Comparison of ENCODE assay signal across 8 cellular contexts in genomic region chr12:100138048-100138907, GRCh38. TPM values are rescaled to one million over a fixed set of nuclear protein-coding genes. Genes with fewer than 3 reads are reported as not detected.
A peak's percentile ranks its signal among the peaks of the same experiment; 100 is the strongest.
DNase-seq lines count a peak whose midpoint lies in the region; ATAC-seq, FAIRE-seq and TF ChIP-seq lines count a peak whose summit lies in the region.

No MANE protein-coding gene starts in this region.

- peaks cover 32% of the 10 kb centered on the region for H3K4me1 ChIP-seq in Karpas-422 (ENCODE audit: low read length)
- peaks cover 14% of the 10 kb centered on the region for H3K4me1 ChIP-seq in GM12878 (ENCODE audit: control insufficient read depth, insufficient read depth, low read length)

- no peaks in the 10 kb centered on the region for H3K9me2 ChIP-seq in Karpas-422 (replicated peaks; ENCODE audit: insufficient read depth, low read length)

- SMC1A ChIA-PET in GM12878 (lab: Charles Lee; ENCODE audit: uncharacterized antibody, unreplicated experiment), result interaction anchor here (0.5 to 2.1 kb wide), 12 partner anchors 9 to 150 kb away, joined by 3 to 6 read pairs (median 3); partner anchors contain the start of gene ACTR6

- no peaks in the 10 kb centered on the region for H3K27me3 Mint-ChIP-seq in activated T-cell treated with anti-CD3 and anti-CD28 coated beads, Interleukin-2, amount 50 U/mL, for 72 hours (ENCODE audit: low read depth)
- H3K27me3 Mint-ChIP-seq in neural crest cell (ENCODE audit: low read depth), result no peaks in the 10 kb centered on the region

- H4K20me1 ChIP-seq in Karpas-422 (ENCODE audit: insufficient read depth, low read depth, low read length) (peaks cover 24% of the 10 kb centered on the region), GM12878 (ENCODE audit: control insufficient read depth, insufficient read depth) (no peaks in the 10 kb centered on the region)

- H3K36me3 Mint-ChIP-seq in activated T-cell treated with anti-CD3 and anti-CD28 coated beads, Interleukin-2, amount 50 U/mL, for 72 hours (ENCODE audit: insufficient read depth in 2 of 2), result peaks cover 8 to 14% of the 10 kb centered on the region in 2 donors
- no peaks in the 10 kb centered on the region for H3K36me3 Mint-ChIP-seq in neural crest cell (ENCODE audit: low read depth)

- no peak overlapping the region for H2AFZ ChIP-seq in Karpas-422 (ENCODE audit: low read length)
- peak overlapping the region; percentile 5; the same call in 1 of the 2 replicates for H2AFZ ChIP-seq in GM12878 (ENCODE audit: control insufficient read depth, low read depth, low read length)

- TF ChIP-seq CTCF in GM12878 (IDR thresholded peaks at IDR 0.05 in 2 of 3, conservative IDR thresholded peaks at IDR 0.05 in 1 of 3; ENCODE audit: control insufficient read depth in 2 of 3, extremely low read depth in 1 of 3, insufficient read depth in 1 of 3, low read depth in 3 of 3, low read length in 3 of 3) (peak; percentile 52 to 57 (median 52)), neural crest cell (conservative IDR thresholded peaks at IDR 0.05) (no peak)

- peak in 1 of 2 donors; percentile 7 for DNase-seq in activated T-cell treated with anti-CD3 and anti-CD28 coated beads, Interleukin-2, amount 50 U/mL, for 72 hours
- no peak for DNase-seq in activated T-cell treated with anti-CD3 and anti-CD28 coated beads, Interleukin-2, amount 50 U/mL, for 1 hour
- peak; percentile 66 for DNase-seq in Karpas-422
- no peak for DNase-seq in GM12878 (ENCODE audit: low read depth, low spot score)
- no peak for DNase-seq in neural crest cell (ENCODE audit: low read depth, low spot score)
- no peak for DNase-seq in activated effector memory CD4-positive, alpha-beta T cell treated with anti-CD3 and anti-CD28 coated beads, Interleukin-2, amount 50 U/mL, for 16 hours
- DNase-seq in DMS79 (lab: John Stamatoyannopoulos, UW), result no peak
- DNase-seq in activated CD8-positive, alpha-beta memory T cell treated with anti-CD3 and anti-CD28 coated beads for 24 hours, result no peak

- CTCF ChIA-PET in GM12878 (lab: Yijun Ruan, JAX), result interaction anchor here (0.6 to 6.3 kb wide), 20 partner anchors 10 to 1245 kb away, joined by 3 to 45 read pairs (median 4); partner anchors contain the start of gene ACTR6

- in situ Hi-C loops in GM12878 (cut with MboI), result no loop called here

- no peak for TF ChIP-seq EP300 in GM12878 (IDR thresholded peaks at IDR 0.05; ENCODE audit: borderline replicate concordance in 1 of 2, control insufficient read depth in 1 of 2, low read depth in 2 of 2, low read length in 2 of 2)

- peak overlapping the region; percentile 64 to 86 for H3K4me3 Mint-ChIP-seq in activated T-cell treated with anti-CD3 and anti-CD28 coated beads, Interleukin-2, amount 50 U/mL, for 72 hours
- peak overlapping the region; percentile 20 for H3K4me3 Mint-ChIP-seq in neural crest cell

- peak overlapping the region; percentile 11; the same call in 1 of the 2 replicates for H3K9ac ChIP-seq in Karpas-422 (ENCODE audit: low read length)
- peak overlapping the region; percentile 22; the same call in 1 of the 2 replicates for H3K9ac ChIP-seq in GM12878 (ENCODE audit: control insufficient read depth, insufficient read depth, low read length)

- H3K4me3 ChIP-seq in Karpas-422 (ENCODE audit: low read length), result peak overlapping the region; percentile 40; the same call in 1 of the 2 replicates
- H3K4me3 ChIP-seq in GM12878, result peak overlapping the region; percentile 48

- H3K27me3 ChIP-seq in Karpas-422 (ENCODE audit: low read length) (no peaks in the 10 kb centered on the region), GM12878 (replicated peaks in 1 of 2; ENCODE audit: control insufficient read depth in 2 of 2, insufficient read depth in 2 of 2, low read length in 1 of 2) (no peaks in the 10 kb centered on the region)

- FAIRE-seq in GM12878 (lab: Jason Lieb, UNC), result peak; percentile 13

- peaks cover 67% of the 10 kb centered on the region for H3K4me1 Mint-ChIP-seq in activated T-cell treated with anti-CD3 and anti-CD28 coated beads, Interleukin-2, amount 50 U/mL, for 72 hours (ENCODE audit: low read depth)
- peaks cover 29% of the 10 kb centered on the region for H3K4me1 Mint-ChIP-seq in neural crest cell

- POLR2A ChIA-PET in GM12878 (lab: Charles Lee), result interaction anchor here (0.6 to 1.3 kb wide), 3 partner anchors 9 to 1747 kb away, joined by 3 to 7 read pairs (median 3); no protein-coding TSS in a partner anchor

- H3K9me3 Mint-ChIP-seq in activated T-cell treated with anti-CD3 and anti-CD28 coated beads, Interleukin-2, amount 50 U/mL, for 72 hours, result no peaks in the 10 kb centered on the region
- peaks cover 1% of the 10 kb centered on the region for H3K9me3 Mint-ChIP-seq in neural crest cell

- H3K9me3 ChIP-seq in Karpas-422 (ENCODE audit: low read length) (no peaks in the 10 kb centered on the region), GM12878 (replicated peaks; ENCODE audit: control insufficient read depth, insufficient read depth, low read length) (no peaks in the 10 kb centered on the region; the same call in 2 of the 3 replicates)

- ATAC-seq in activated T-cell treated with anti-CD3 and anti-CD28 coated beads, Interleukin-2, amount 50 U/mL, for 72 hours (replicated peaks in 1 of 2), result no peak
- peak; percentile 43 for ATAC-seq in GM12878

- no peaks in the 10 kb centered on the region for H3K36me3 ChIP-seq in Karpas-422 (ENCODE audit: insufficient read depth, low read length)
- no peaks in the 10 kb centered on the region for H3K36me3 ChIP-seq in GM12878 (ENCODE audit: control insufficient read depth in 2 of 2, insufficient read depth in 2 of 2, low read length in 1 of 2)

- BruUV-seq in GM12878 (replicated peaks; lab: Mats Ljungman, UMichigan), result no TSS peak

- peak overlapping the region; percentile 55 for H3K4me2 ChIP-seq in Karpas-422 (ENCODE audit: low read depth, low read length, poor library complexity, severe bottlenecking)
- peak overlapping the region; percentile 38 for H3K4me2 ChIP-seq in GM12878 (ENCODE audit: control insufficient read depth, insufficient read depth)

- 17% methylated on average over 9 of the region's 9 CpGs for WGBS in GM12878 (ENCODE audit: insufficient coverage, insufficient replicate concordance, low lambda C conversion rate, missing lambda C conversion rate)

- H3K27ac ChIP-seq in Karpas-422 (ENCODE audit: low read length) (no peak overlapping the region), GM12878 (ENCODE audit: control insufficient read depth, insufficient read depth) (peak overlapping the region; percentile 21)

- intact Hi-C loops in GM12878 (cut with micrococcal nuclease; ENCODE audit: unreplicated experiment), result no loop called here

- peak; percentile 31; the same call in 1 of the 2 replicates for TF ChIP-seq RAD21 in GM12878 (IDR thresholded peaks at IDR 0.05; ENCODE audit: insufficient read depth, low read depth, low read length)

- TF ChIP-seq POLR2A in GM12878 (IDR thresholded peaks at IDR 0.05; ENCODE audit: low read depth, low read length), result no peak

- RAD21 ChIA-PET in GM12878 (lab: Charles Lee; ENCODE audit: unreplicated experiment), result interaction anchor here (0.5 to 1.9 kb wide), 9 partner anchors 14 to 266 kb away, joined by 3 to 6 read pairs (median 4); partner anchors contain the start of gene ACTR6

- peak overlapping the region; percentile 90 for H3K27ac Mint-ChIP-seq in activated T-cell treated with anti-CD3 and anti-CD28 coated beads, Interleukin-2, amount 50 U/mL, for 72 hours
- H3K27ac Mint-ChIP-seq in neural crest cell (ENCODE audit: unreplicated experiment), result no peak overlapping the region

- H3K79me2 ChIP-seq in Karpas-422 (ENCODE audit: low read length), result peaks cover 48% of the 10 kb centered on the region
- H3K79me2 ChIP-seq in GM12878 (ENCODE audit: control insufficient read depth, insufficient read depth, low read length), result peaks cover 64% of the 10 kb centered on the region

TF ChIP-seq in GM12878, 131 proteins besides CTCF, POLR2A, EP300 and RAD21:
- no peak for TF ChIP-seq NFXL1 (IDR thresholded peaks at IDR 0.05; ENCODE audit: borderline replicate concordance)
- 0 out of 2 replicates have a peak, but pooled peaks have one; percentile 4 for TF ChIP-seq SPI1 (IDR thresholded peaks at IDR 0.05; ENCODE audit: borderline replicate concordance, insufficient read depth, low read depth, low read length)
- TF ChIP-seq DPF2 (IDR thresholded peaks at IDR 0.05), result 0 out of 2 replicates have a peak, but pooled peaks have one; percentile 20
- TF ChIP-seq SMARCA5 (IDR thresholded peaks at IDR 0.05), result 0 out of 2 replicates have a peak, but pooled peaks have one; percentile 58
- TF ChIP-seq MTA3 (IDR thresholded peaks at IDR 0.05; ENCODE audit: borderline replicate concordance, low read length), result peak; percentile 38; the same call in 1 of the 2 replicates
- no peak for TF ChIP-seq POLR2AphosphoS2 (IDR thresholded peaks at IDR 0.05; ENCODE audit: low read depth, low read length)
- 0 out of 2 replicates have a peak, but pooled peaks have one; percentile 19 for TF ChIP-seq NBN (IDR thresholded peaks at IDR 0.05)
- TF ChIP-seq IKZF1 (conservative IDR thresholded peaks at IDR 0.05), result 0 out of 2 replicates have a peak, but pooled peaks have one; percentile 25
TF ChIP-seq in GM12878: peak in this region for 6.

RNA-seq across cellular contexts. Expression of gene BLTP3B, which starts 4.4 kb away (rescaled TPM):
- total RNA-seq in activated T-cell treated with anti-CD3 and anti-CD28 coated beads, Interleukin-2, amount 50 U/mL, for 72 hours, result 10 to 100 TPM; 44.7 to 48.9 TPM
- total RNA-seq in Karpas-422 (2014; rRNA removed; shearing (Covaris generic); ENCODE audit: low replicate concordance), result 14.1 and 17.3 TPM in 2 replicates
- total RNA-seq in GM12878 (2013; cell fraction: nucleolus; rRNA removed), result 45.2 and 53.4 TPM in 2 replicates
- 22.2 and 27.5 TPM in 2 replicates for total RNA-seq in GM12878 (2014; rRNA removed)
- 23.6 and 24.2 TPM in 2 replicates for total RNA-seq in GM12878 (2014; rRNA removed; fragmentation: Illumina TruSeq; extraction: Trizol)
- total RNA-seq in GM12878 (2021), result 15.6 and 18.5 TPM in 2 replicates
- polyA plus RNA-seq in GM12878 (2011; ENCODE audit: low read depth), result 6.8 TPM
- polyA plus RNA-seq in GM12878 (2011; rRNA removed), result 22.8 and 34.2 TPM in 2 replicates
- 10.4 and 12.2 TPM in 2 replicates for polyA plus RNA-seq in GM12878 (2011; cell fraction: cytosol; rRNA removed)
- 7.3 and 8.7 TPM in 2 replicates for polyA plus RNA-seq in GM12878 (2011; cell fraction: nucleus; rRNA removed)
- polyA plus RNA-seq in GM12878 (2012), result 11.2 and 12.2 TPM in 2 replicates
- 19.9 and 20.1 TPM in 2 replicates for polyA plus RNA-seq in GM12878 (2014; fragmentation: Illumina TruSeq; extraction: Trizol)
- 1 to 10 TPM; 3.6 to 6.2 TPM for polyA plus RNA-seq in GM12878 (2014; fragmentation: Nextera tagmentation; extraction: Ambion mirVana)
- 9.2 and 10.1 TPM in 2 replicates for polyA plus RNA-seq in GM12878 (2014; rRNA removed)
- 10 to 100 TPM; 12.1 to 15.4 TPM for polyA plus RNA-seq in GM12878 (2016; fragmentation: Nextera tagmentation; extraction: Ambion mirVana)
- polyA minus RNA-seq in GM12878 (2011; rRNA and poly(A)+ RNA removed), result 34.8 and 102 TPM in 2 replicates
- polyA minus RNA-seq in GM12878 (2011; cell fraction: cytosol; rRNA and poly(A)+ RNA removed), result 15.2 and 17.3 TPM in 2 replicates
- polyA minus RNA-seq in GM12878 (2011; cell fraction: nucleus; rRNA and poly(A)+ RNA removed), result 16.2 and 21.2 TPM in 2 replicates
- 17.8 and 19.0 TPM in 2 replicates for total RNA-seq in neural crest cell
